In genomic region chr9:32796015-32796414, GRCh38 we compare ENCODE assay signal across 4 cellular contexts. TPM values are rescaled to one million over a fixed set of nuclear protein-coding genes. Genes with fewer than 3 reads are reported as not detected.
"Had no signal": no experiment of that assay in that cellular context is flagged by ENCODE, and none has a peak within 500 bp of the region (broad histone marks: within the 10 kb centered on the region; RNA-seq: fewer than 3 reads in every experiment).

No MANE protein-coding gene starts in this region.

RNA-seq across cellular contexts. Expression of gene TMEM215, which starts 12.7 kb away (rescaled TPM):
- total RNA-seq: LHCN-M2, M059J, MCF 10A, NCI-H460 had no signal
